12 cellular contexts compared by ENCODE assay signal in the genomic region with DNA sequence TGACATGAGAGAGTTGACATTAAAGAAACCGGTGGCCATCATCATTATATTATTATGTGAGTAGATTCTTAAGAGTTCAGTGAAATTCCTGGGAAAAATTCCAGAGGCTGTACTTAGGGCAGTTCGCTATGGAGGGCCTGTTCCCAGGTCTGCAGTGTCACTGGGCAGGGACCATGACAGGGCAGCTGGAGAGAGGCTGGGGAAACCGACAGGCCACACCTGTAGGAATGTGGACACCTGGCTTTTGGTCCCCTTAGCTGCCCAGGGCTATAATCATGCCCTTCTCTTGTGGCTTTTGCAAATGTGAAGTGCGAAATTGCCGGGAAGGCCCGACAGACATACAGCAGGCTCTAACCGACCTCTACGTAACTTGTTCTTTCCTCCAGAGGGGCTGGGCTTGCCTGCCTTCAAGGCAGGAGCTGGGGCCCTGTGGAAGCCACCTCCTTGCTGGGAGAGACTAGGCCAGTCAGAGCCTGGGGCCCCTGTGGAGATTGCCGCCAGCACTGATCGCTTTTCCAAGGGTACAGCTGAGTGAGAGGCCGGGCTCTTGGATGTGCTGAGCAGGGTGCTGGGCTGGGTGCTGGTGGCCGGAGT. TPM values are rescaled to one million over a fixed set of nuclear protein-coding genes. Genes with fewer than 3 reads are reported as not detected.
DNase-seq lines count a peak whose midpoint lies in the region; ATAC-seq and TF ChIP-seq lines count a peak whose summit lies in the region.
"Had no signal": no experiment of that assay in that cellular context is flagged by ENCODE, and none has a peak within 500 bp of the region (broad histone marks: within the 10 kb centered on the region; RNA-seq: fewer than 3 reads in every experiment).

No MANE protein-coding gene starts in this region.

- H3K27ac ChIP-seq in HUES64 (ENCODE audit: low read depth, low read length) (peak overlapping the region; percentile 4; the same call in 1 of the 2 replicates), endodermal cell (ENCODE audit: low read depth, low read length) (peak overlapping the region; percentile 92), mesendoderm (ENCODE audit: low read depth, low read length) (peak overlapping the region; percentile 47), stomach smooth muscle (ENCODE audit: low read length) (peak overlapping the region; percentile 53)

- H3K4me3 ChIP-seq in HUES64 (ENCODE audit: low read length) (no peak overlapping the region), endodermal cell (ENCODE audit: low read length) (no peak overlapping the region), mesendoderm (ENCODE audit: low read length) (no peak overlapping the region), stomach smooth muscle (ENCODE audit: low read length in 2 of 2) (no peak overlapping the region)

- H3K9ac ChIP-seq in HUES64 (ENCODE audit: low read depth, low read length) (no peak overlapping the region), endodermal cell (ENCODE audit: extremely low read depth, low read length, poor library complexity, severe bottlenecking) (no peak overlapping the region), mesendoderm (ENCODE audit: low read length) (peak overlapping the region; percentile 31), stomach smooth muscle (ENCODE audit: low read length in 2 of 2) (no peak overlapping the region)

- H2BK5ac ChIP-seq in mesendoderm (ENCODE audit: low read length): peak overlapping the region; percentile 25

- TF ChIP-seq CTCF in endodermal cell (conservative IDR thresholded peaks at IDR 0.05): no peak

- H3K4me1 Mint-ChIP-seq in endodermal cell: peaks cover 35% of the 10 kb centered on the region
- H3K4me1 Mint-ChIP-seq: stimulated activated naive CD8-positive, alpha-beta T cell treated with anti-CD3 and anti-CD28 coated beads, Interleukin-15, amount 100 ng/mL, for 72 hours had no signal

- no peak for ATAC-seq in GM21423 (IDR thresholded peaks at IDR 0.05; ENCODE audit: unreplicated experiment)
- ATAC-seq: stimulated activated naive CD8-positive, alpha-beta T cell treated with anti-CD3 and anti-CD28 coated beads, Interleukin-15, amount 100 ng/mL, for 72 hours had no signal

- H3K27me3 ChIP-seq in HUES64 (ENCODE audit: insufficient read depth, low read length) (no peaks in the 10 kb centered on the region), endodermal cell (ENCODE audit: control insufficient read depth, insufficient read depth, low read length, poor library complexity, severe bottlenecking) (no peaks in the 10 kb centered on the region), mesendoderm (ENCODE audit: insufficient read depth, low read length, poor library complexity) (no peaks in the 10 kb centered on the region), stomach smooth muscle (ENCODE audit: control insufficient read depth in 1 of 2, insufficient read depth in 2 of 2, low read length in 2 of 2) (peaks cover 0 to 2% of the 10 kb centered on the region in 2 donors)

- H3K4me3 Mint-ChIP-seq in endodermal cell: no peak overlapping the region
- H3K4me3 Mint-ChIP-seq: CD4-positive, alpha-beta T cell; dendritic cell treated with granulocyte-macrophage colony-stimulating factor and Interleukin-4, amounts not matched to agents 40 ng/mL and 50 ng/mL, for 4 days; stimulated activated naive CD8-positive, alpha-beta T cell treated with anti-CD3 and anti-CD28 coated beads, Interleukin-15, amount 100 ng/mL, for 72 hours had no signal

- peak overlapping the region; percentile 49 for H3K27ac Mint-ChIP-seq in endodermal cell
- H3K27ac Mint-ChIP-seq: CD4-positive, alpha-beta T cell; dendritic cell treated with granulocyte-macrophage colony-stimulating factor and Interleukin-4, amounts not matched to agents 40 ng/mL and 50 ng/mL, for 4 days; stimulated activated naive CD8-positive, alpha-beta T cell treated with anti-CD3 and anti-CD28 coated beads, Interleukin-15, amount 100 ng/mL, for 72 hours had no signal

- no peaks in the 10 kb centered on the region for H3K9me3 Mint-ChIP-seq in endodermal cell
- H3K9me3 Mint-ChIP-seq: CD4-positive, alpha-beta T cell; dendritic cell treated with granulocyte-macrophage colony-stimulating factor and Interleukin-4, amounts not matched to agents 40 ng/mL and 50 ng/mL, for 4 days; stimulated activated naive CD8-positive, alpha-beta T cell treated with anti-CD3 and anti-CD28 coated beads, Interleukin-15, amount 100 ng/mL, for 72 hours had no signal

- H3K9me3 ChIP-seq in HUES64 (ENCODE audit: insufficient read depth, low read depth, low read length): no peaks in the 10 kb centered on the region
- H3K9me3 ChIP-seq in endodermal cell (ENCODE audit: control insufficient read depth, low read length): no peaks in the 10 kb centered on the region
- H3K9me3 ChIP-seq in stomach smooth muscle (ENCODE audit: control insufficient read depth in 2 of 2, low read length in 2 of 2): no peaks in the 10 kb centered on the region

- no peak overlapping the region for H4K5ac ChIP-seq in mesendoderm (ENCODE audit: low read length)

- H2BK120ac ChIP-seq in mesendoderm (ENCODE audit: low read depth, low read length): no peak overlapping the region

- 79% methylated on average over 12 of the region's 12 CpGs for WGBS in HUES64
- WGBS in endodermal cell (ENCODE audit: insufficient coverage in 1 of 2, insufficient read length in 1 of 2), 2 experiments: 88 to 89% methylated on average over 7 to 12 of the region's 12 CpGs
- no CpG with 5 or more reads among the region's 12 CpGs for WGBS in mesendoderm (ENCODE audit: extremely low coverage, insufficient coverage, low lambda C conversion rate)

- peak overlapping the region; percentile 76 for H3K56ac ChIP-seq in mesendoderm (ENCODE audit: low read length)

- peak; percentile 73 for DNase-seq in endodermal cell
- DNase-seq in mesendoderm: peak; percentile 79
- DNase-seq in NCI-H187 treated with DMSO at 0.1 percent for 48 hours (lab: John Stamatoyannopoulos, UW): no peak
- DNase-seq in H4 (ENCODE audit: low spot score): no peak
- DNase-seq: activated CD8-positive, alpha-beta memory T cell treated with anti-CD3 and anti-CD28 coated beads, Interleukin-2, amount 50 U/mL, for 48 hours; CD4-positive, alpha-beta T cell; NCI-H2029; stimulated activated naive CD8-positive, alpha-beta T cell treated with anti-CD3 and anti-CD28 coated beads, Interleukin-15, amount 100 ng/mL, for 72 hours had no signal

- peak overlapping the region; percentile 11 for H3K4ac ChIP-seq in mesendoderm (ENCODE audit: low read depth, low read length)

- H3K4me2 ChIP-seq in mesendoderm (ENCODE audit: low read length): no peak overlapping the region

- no peaks in the 10 kb centered on the region for H3K36me3 ChIP-seq in HUES64 (ENCODE audit: insufficient read depth, low read length)
- no peaks in the 10 kb centered on the region for H3K36me3 ChIP-seq in endodermal cell (ENCODE audit: control insufficient read depth, insufficient read depth, low read length)
- no peaks in the 10 kb centered on the region for H3K36me3 ChIP-seq in mesendoderm (ENCODE audit: control insufficient read depth, insufficient read depth, low read length)
- H3K36me3 ChIP-seq in stomach smooth muscle (ENCODE audit: control insufficient read depth in 2 of 2, insufficient read depth in 2 of 2, low read length in 2 of 2): no peaks in the 10 kb centered on the region

- H2AK5ac ChIP-seq in mesendoderm (ENCODE audit: low read length): peak overlapping the region; percentile 73

- H3K27me3 Mint-ChIP-seq in endodermal cell (ENCODE audit: insufficient read depth): no peaks in the 10 kb centered on the region
- H3K27me3 Mint-ChIP-seq: dendritic cell treated with granulocyte-macrophage colony-stimulating factor and Interleukin-4, amounts not matched to agents 40 ng/mL and 50 ng/mL, for 4 days; stimulated activated naive CD8-positive, alpha-beta T cell treated with anti-CD3 and anti-CD28 coated beads, Interleukin-15, amount 100 ng/mL, for 72 hours had no signal

- peaks cover 59% of the 10 kb centered on the region for H3K79me1 ChIP-seq in mesendoderm (ENCODE audit: low read length)

- H3K18ac ChIP-seq in mesendoderm (ENCODE audit: low read length): peak overlapping the region; percentile 19

- peak overlapping the region; percentile 69 for H3K23ac ChIP-seq in mesendoderm (ENCODE audit: low read length)

- H3K4me1 ChIP-seq in HUES64 (ENCODE audit: insufficient read depth, low read length) (peaks cover 42% of the 10 kb centered on the region), endodermal cell (ENCODE audit: control insufficient read depth, insufficient read depth, low read length) (peaks cover 18% of the 10 kb centered on the region), mesendoderm (ENCODE audit: control insufficient read depth, low read depth, low read length) (peaks cover 27% of the 10 kb centered on the region), stomach smooth muscle (ENCODE audit: control insufficient read depth, insufficient read depth, low read length) (peaks cover 46% of the 10 kb centered on the region)

- no peak overlapping the region for H4K8ac ChIP-seq in mesendoderm (ENCODE audit: low read depth, low read length)

- H3K79me2 ChIP-seq in mesendoderm (ENCODE audit: control insufficient read depth, insufficient read depth, low read length): peaks cover 82% of the 10 kb centered on the region

- H3K36me3 Mint-ChIP-seq in endodermal cell (ENCODE audit: low read depth): no peaks in the 10 kb centered on the region

- H2BK15ac ChIP-seq in mesendoderm (replicated peaks; ENCODE audit: low read depth): no peak overlapping the region

RNA-seq across cellular contexts. Expression of a gene that starts 31.2 kb away (rescaled TPM):
- polyA plus RNA-seq in HUES64 (2013, experiment 1 of 2): 21.8 TPM
- 22.5 TPM for polyA plus RNA-seq in HUES64 (2013, experiment 2 of 2)
- 10 to 100 TPM; 17.0 to 24.2 TPM for total RNA-seq in endodermal cell
- polyA plus RNA-seq in endodermal cell (2013, experiment 1 of 2): 29.8 TPM
- polyA plus RNA-seq in endodermal cell (2013, experiment 2 of 2): 28.3 TPM
- polyA plus RNA-seq in mesendoderm (2013, experiment 1 of 2): 23.2 TPM
- polyA plus RNA-seq in mesendoderm (2013, experiment 2 of 2): 23.4 TPM
- total RNA-seq in H4 (2014; rRNA removed; shearing (Covaris generic)): 1.9 and 2.0 TPM in 2 replicates
- total RNA-seq: CD4-positive, alpha-beta T cell had no signal

Comparison
In these comparisons a context has a peak if more than half of its experiments do, and no peak if none do; other contexts are left out.
1. H3K27ac ChIP-seq: peak in every context shown above with its lines; median percentile 92 in endodermal cell; 53 in stomach smooth muscle; 47 in mesendoderm; 4 in HUES64.
2. DNase-seq: peak in endodermal cell (single experiment) and mesendoderm (single experiment); none in NCI-H187 treated with DMSO at 0.1 percent for 48 hours (single experiment) and H4 (single experiment).